In genomic region chr19:18605546-18606280, GRCh38 we compare ENCODE assay signal across 1 cellular context.
TF ChIP-seq lines count a peak whose summit lies in the region.

No MANE protein-coding gene starts in this region.

TF ChIP-seq in HCT116, 20 proteins besides CTCF, POLR2A, EP300 and RAD21 (continued from another document):
- TF ChIP-seq ZBTB33 (IDR thresholded peaks at IDR 0.05; ENCODE audit: extremely low read depth, insufficient replicate concordance, low read length) (no peak), SRF (IDR thresholded peaks at IDR 0.05; ENCODE audit: low read depth) (no peak), FOSL1 (IDR thresholded peaks at IDR 0.05; ENCODE audit: low read depth) (no peak), SIN3A (IDR thresholded peaks at IDR 0.05; ENCODE audit: low read depth) (no peak), CBX3 (IDR thresholded peaks at IDR 0.05; ENCODE audit: low read depth) (no peak), ATF3 (IDR thresholded peaks at IDR 0.05) (no peak), YY1 (IDR thresholded peaks at IDR 0.05; ENCODE audit: extremely low read depth, insufficient replicate concordance, low read depth, low read length) (no peak), CEBPB (IDR thresholded peaks at IDR 0.05; ENCODE audit: low read depth) (no peak), EZH2phosphoT487 (IDR thresholded peaks at IDR 0.05; ENCODE audit: borderline replicate concordance) (no peak)
